ENCODE assay signal across 13 cellular contexts in the genomic region with DNA sequence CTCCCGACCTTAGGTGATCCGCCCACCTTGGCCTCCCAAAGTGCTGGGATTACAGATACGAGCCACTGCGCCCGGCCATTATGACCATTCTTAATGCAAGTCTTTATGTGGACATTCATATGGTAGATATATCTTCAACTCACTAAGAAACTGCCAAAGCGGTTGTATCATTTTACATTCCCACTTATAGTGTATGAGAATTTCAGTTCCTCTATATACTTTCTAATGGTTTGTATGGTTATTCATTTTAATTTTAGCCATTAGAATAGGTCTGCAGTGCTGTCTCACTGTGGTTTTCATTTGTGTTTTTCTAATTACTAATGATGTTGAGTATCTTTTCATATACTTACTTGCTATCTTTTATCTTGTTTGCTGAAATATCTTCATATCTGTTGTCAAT. TPM values are rescaled to one million over a fixed set of nuclear protein-coding genes. Genes with fewer than 3 reads are reported as not detected.
DNase-seq lines count a peak whose midpoint lies in the region; ATAC-seq and FAIRE-seq lines count a peak whose summit lies in the region.
"Had no signal": no experiment of that assay in that cellular context is flagged by ENCODE, and none has a peak within 500 bp of the region (broad histone marks: within the 10 kb centered on the region; RNA-seq: fewer than 3 reads in every experiment).

No MANE protein-coding gene starts in this region.

- no peak overlapping the region for H3K27ac Mint-ChIP-seq in activated CD8-positive, alpha-beta memory T cell treated with anti-CD3 and anti-CD28 coated beads, Interleukin-2, amount 10 ng/mL, durations not matched to agents 7 days and 5 days
- H3K27ac Mint-ChIP-seq: nephron progenitor cell had no signal

- CTCF ChIA-PET in activated CD8-positive, alpha-beta memory T cell treated with anti-CD3 and anti-CD28 coated beads, Interleukin-2, amount 10 ng/mL, durations not matched to agents 7 days and 5 days (lab: Charles Lee), result interaction anchor here (0.6 kb wide), 1 partner anchor 21 kb away, joined by 3 read pairs; no protein-coding TSS in a partner anchor

- no peaks in the 10 kb centered on the region for H3K27me3 Mint-ChIP-seq in activated CD8-positive, alpha-beta memory T cell treated with anti-CD3 and anti-CD28 coated beads, Interleukin-2, amount 10 ng/mL, durations not matched to agents 7 days and 5 days

- peaks cover 34% of the 10 kb centered on the region for H3K36me3 Mint-ChIP-seq in activated CD8-positive, alpha-beta memory T cell treated with anti-CD3 and anti-CD28 coated beads, Interleukin-2, amount 10 ng/mL, durations not matched to agents 7 days and 5 days

- in situ Hi-C loops in ACHN (cut with HindIII; ENCODE audit: low pct_ligation_motif_present, low pct_unique_long_range_greater_than_20kb, low sequenced_read_pairs), result no loop called here

- peak; percentile 91 for ATAC-seq in GM19452 (IDR thresholded peaks at IDR 0.05; ENCODE audit: unreplicated experiment)
- ATAC-seq in HG02840 (IDR thresholded peaks at IDR 0.05; ENCODE audit: low FRiP score, unreplicated experiment), result peak; percentile 89
- peak; percentile 67 for ATAC-seq in HG03558 (IDR thresholded peaks at IDR 0.05; ENCODE audit: extremely low read depth, unreplicated experiment)
- no peak for ATAC-seq in activated CD8-positive, alpha-beta memory T cell treated with anti-CD3 and anti-CD28 coated beads, Interleukin-2, amount 10 ng/mL, durations not matched to agents 7 days and 5 days
- ATAC-seq: left lung had no signal

- peaks cover 5% of the 10 kb centered on the region for H3K9me3 Mint-ChIP-seq in activated CD8-positive, alpha-beta memory T cell treated with anti-CD3 and anti-CD28 coated beads, Interleukin-2, amount 10 ng/mL, durations not matched to agents 7 days and 5 days (ENCODE audit: low read depth)

- no peaks in the 10 kb centered on the region for H3K4me1 Mint-ChIP-seq in activated CD8-positive, alpha-beta memory T cell treated with anti-CD3 and anti-CD28 coated beads, Interleukin-2, amount 10 ng/mL, durations not matched to agents 7 days and 5 days

- H3K4me3 Mint-ChIP-seq in activated CD8-positive, alpha-beta memory T cell treated with anti-CD3 and anti-CD28 coated beads, Interleukin-2, amount 10 ng/mL, durations not matched to agents 7 days and 5 days, result no peak overlapping the region
- H3K4me3 Mint-ChIP-seq: nephron progenitor cell had no signal

- DNase-seq in GM18507 (ENCODE audit: extremely low spot score, insufficient read length, low read depth), result no peak
- DNase-seq in T-helper 1 cell, result no peak
- no peak for DNase-seq in ACHN
- DNase-seq in NCI-H1417 treated with DMSO at 0.1 percent for 48 hours (lab: John Stamatoyannopoulos, UW), result no peak
- no peak for DNase-seq in activated CD8-positive, alpha-beta memory T cell treated with anti-CD3 and anti-CD28 coated beads, Interleukin-2, amount 10 ng/mL, durations not matched to agents 7 days and 5 days
- DNase-seq: effector CD8-positive, alpha-beta T cell; left lung; NCI-H446 treated with DMSO at 0.1 percent for 48 hours; nephron progenitor cell; upper lobe of left lung had no signal

- peak; percentile 66 for FAIRE-seq in GM18507 (lab: Jason Lieb, UNC)

RNA-seq across cellular contexts. Expression of gene TCF12, which starts 32.5 kb away (rescaled TPM):
- total RNA-seq in activated CD8-positive, alpha-beta memory T cell treated with anti-CD3 and anti-CD28 coated beads, Interleukin-2, amount 10 ng/mL, durations not matched to agents 7 days and 5 days, result 10 to 100 TPM; 75.4 to 89.0 TPM
